In the genomic region with DNA sequence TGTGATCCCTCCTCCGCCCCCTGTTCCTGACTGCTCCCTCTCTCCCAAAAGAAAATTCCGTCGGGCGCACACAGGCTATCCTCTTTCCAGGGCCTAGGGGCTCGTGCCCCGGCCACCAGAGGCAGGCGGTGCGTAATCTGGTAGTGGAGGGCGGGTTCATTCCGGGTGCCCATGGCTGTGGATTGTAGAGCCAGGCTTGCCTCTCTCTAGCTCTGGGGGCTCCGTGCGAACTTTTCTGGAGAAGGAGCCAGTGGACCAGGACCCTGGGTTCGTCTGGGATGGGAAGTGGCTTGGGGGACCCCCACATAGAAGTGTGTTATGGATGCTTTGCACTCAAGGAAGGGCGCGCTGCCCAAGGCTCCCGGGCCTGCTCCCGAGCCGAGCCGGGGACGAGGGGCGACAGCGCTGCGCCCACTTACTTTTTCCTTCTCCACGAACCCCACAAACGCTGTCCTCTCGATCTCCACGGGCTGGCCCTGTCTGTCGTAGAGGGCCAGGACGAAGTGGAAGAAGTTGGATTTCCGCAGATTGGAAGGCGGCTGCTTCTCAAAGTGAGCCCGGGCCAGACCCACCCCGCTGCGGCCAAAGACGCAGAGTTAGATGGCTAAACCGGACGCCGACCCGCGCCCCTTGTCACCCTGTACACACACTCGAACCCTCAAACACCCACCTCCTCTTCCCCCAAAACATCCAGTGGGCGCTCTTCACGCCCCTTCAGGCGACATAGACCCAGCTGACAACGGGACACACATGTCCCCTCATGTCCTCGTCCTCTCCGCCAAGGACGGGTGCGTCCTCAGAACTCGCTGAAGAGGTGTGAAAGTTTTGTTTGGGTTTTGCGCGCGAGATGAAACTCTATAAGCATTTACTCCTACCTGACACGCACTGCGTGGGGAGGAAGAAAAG, we compare ENCODE assay signal across 9 cellular contexts. TPM values are rescaled to one million over a fixed set of nuclear protein-coding genes. Genes with fewer than 3 reads are reported as not detected.
DNase-seq lines count a peak whose midpoint lies in the region; ATAC-seq, FAIRE-seq and TF ChIP-seq lines count a peak whose summit lies in the region.
"Had no signal": no experiment of that assay in that cellular context is flagged by ENCODE, and none has a peak within 500 bp of the region (broad histone marks: within the 10 kb centered on the region; RNA-seq: fewer than 3 reads in every experiment).

No MANE protein-coding gene starts in this region.

- H3K4me3 ChIP-seq in GM12878, result peak overlapping the region; percentile 88
- peak overlapping the region in 1 of 2 experiments; percentile 98 for H3K4me3 ChIP-seq in mesenchymal stem cell (ENCODE audit: insufficient read depth in 1 of 2, low read depth in 1 of 2, low read length in 2 of 2)
- peak overlapping the region; percentile 42 to 75 (median 56) for H3K4me3 ChIP-seq in tibial nerve

- peaks cover 72% of the 10 kb centered on the region for H3K79me2 ChIP-seq in GM12878 (ENCODE audit: control insufficient read depth, insufficient read depth, low read length)

- TF ChIP-seq CTCF in GM12878 (IDR thresholded peaks at IDR 0.05 in 2 of 3, conservative IDR thresholded peaks at IDR 0.05 in 1 of 3; ENCODE audit: control insufficient read depth in 2 of 3, extremely low read depth in 1 of 3, insufficient read depth in 1 of 3, low read depth in 3 of 3, low read length in 3 of 3), result no peak
- TF ChIP-seq CTCF in tibial nerve (IDR thresholded peaks at IDR 0.05), result no peak

- TF ChIP-seq POLR2A in GM12878 (IDR thresholded peaks at IDR 0.05; ENCODE audit: low read depth, low read length) (no peak), tibial nerve (IDR thresholded peaks at IDR 0.05) (no peak)

- peak overlapping the region in 1 of 2 experiments; percentile 76 for H3K18ac ChIP-seq in mesenchymal stem cell (ENCODE audit: low read depth in 1 of 2, low read length in 2 of 2)

- no peaks in the 10 kb centered on the region for H4K20me1 ChIP-seq in GM12878 (ENCODE audit: control insufficient read depth, insufficient read depth)

- H3K4me1 Mint-ChIP-seq in activated T-cell treated with anti-CD3 and anti-CD28 coated beads, Interleukin-2, amount 50 U/mL, for 4 hours (ENCODE audit: low read depth), result peaks cover 46% of the 10 kb centered on the region
- peaks cover 39% of the 10 kb centered on the region for H3K4me1 Mint-ChIP-seq in activated CD4-positive, alpha-beta memory T cell treated with anti-CD3 and anti-CD28 coated beads, Interleukin-2, amount 10 ng/mL, durations not matched to agents 7 days and 5 days

- H3K23ac ChIP-seq in mesenchymal stem cell (ENCODE audit: low read length in 2 of 2), result peak overlapping the region; percentile 69 to 92

- peak overlapping the region in 1 of 2 experiments; percentile 37 for H2BK12ac ChIP-seq in mesenchymal stem cell (ENCODE audit: low read length in 2 of 2)

- peak overlapping the region; percentile 57 for H4K8ac ChIP-seq in mesenchymal stem cell (ENCODE audit: low read length)

- H3K27me3 ChIP-seq in GM12878 (replicated peaks in 1 of 2; ENCODE audit: control insufficient read depth in 2 of 2, insufficient read depth in 2 of 2, low read length in 1 of 2) (no peaks in the 10 kb centered on the region), mesenchymal stem cell (ENCODE audit: control insufficient read depth in 1 of 2, insufficient read depth in 1 of 2, low read length in 2 of 2) (peaks cover 0 to 45% of the 10 kb centered on the region in 2 experiments), tibial nerve (peaks cover 0 to 43% of the 10 kb centered on the region in 2 donors)

- H2BK5ac ChIP-seq in mesenchymal stem cell (ENCODE audit: low read depth, low read length, poor library complexity, severe bottlenecking), result no peak overlapping the region

- no TSS peak for BruUV-seq in GM12878 (replicated peaks; lab: Mats Ljungman, UMichigan)

- H3K36me3 Mint-ChIP-seq in activated T-cell treated with anti-CD3 and anti-CD28 coated beads, Interleukin-2, amount 50 U/mL, for 4 hours (ENCODE audit: insufficient read depth), result no peaks in the 10 kb centered on the region
- H3K36me3 Mint-ChIP-seq in activated CD4-positive, alpha-beta memory T cell treated with anti-CD3 and anti-CD28 coated beads, Interleukin-2, amount 10 ng/mL, durations not matched to agents 7 days and 5 days (ENCODE audit: low read depth), result no peaks in the 10 kb centered on the region

- no peak overlapping the region for H2AK5ac ChIP-seq in mesenchymal stem cell (ENCODE audit: low read length, severe bottlenecking)

- peak overlapping the region; percentile 30 for H4K91ac ChIP-seq in mesenchymal stem cell (ENCODE audit: low read length)

- peak overlapping the region; percentile 12 for H2BK15ac ChIP-seq in mesenchymal stem cell (ENCODE audit: low read depth, poor library complexity, severe bottlenecking)

- H3K14ac ChIP-seq in mesenchymal stem cell (ENCODE audit: low read length in 2 of 2), result no peak overlapping the region

- H3K9me3 Mint-ChIP-seq in activated T-cell treated with anti-CD3 and anti-CD28 coated beads, Interleukin-2, amount 50 U/mL, for 4 hours, result no peaks in the 10 kb centered on the region
- no peaks in the 10 kb centered on the region for H3K9me3 Mint-ChIP-seq in activated CD4-positive, alpha-beta memory T cell treated with anti-CD3 and anti-CD28 coated beads, Interleukin-2, amount 10 ng/mL, durations not matched to agents 7 days and 5 days

- in situ Hi-C loops in GM12878 (cut with MboI), result loop anchor here (5.0 kb wide), 1 partner anchor 140 kb away; no protein-coding TSS in a partner anchor

- H3K4me1 ChIP-seq in GM12878 (ENCODE audit: control insufficient read depth, insufficient read depth, low read length) (peaks cover 5% of the 10 kb centered on the region; the same call in 1 of the 2 replicates), mesenchymal stem cell (ENCODE audit: control insufficient read depth, insufficient read depth, low read depth, low read length) (peaks cover 20% of the 10 kb centered on the region), tibial nerve (peaks cover 0 to 45% (median 0%) of the 10 kb centered on the region in 4 donors)

- no peak for FAIRE-seq in GM12878 (lab: Jason Lieb, UNC)
- FAIRE-seq: colon had no signal

- H3K36me3 ChIP-seq in GM12878 (ENCODE audit: control insufficient read depth in 2 of 2, insufficient read depth in 2 of 2, low read length in 1 of 2), result no peaks in the 10 kb centered on the region
- H3K36me3 ChIP-seq in mesenchymal stem cell (ENCODE audit: control insufficient read depth in 1 of 2, insufficient read depth in 2 of 2, low read depth in 1 of 2, low read length in 2 of 2), result peaks cover 0 to 16% of the 10 kb centered on the region in 2 experiments
- H3K36me3 ChIP-seq in tibial nerve, result no peaks in the 10 kb centered on the region

- H3K27ac ChIP-seq in GM12878 (ENCODE audit: control insufficient read depth, insufficient read depth), result peak overlapping the region; percentile 76
- H3K27ac ChIP-seq in mesenchymal stem cell (ENCODE audit: low read length, poor library complexity, severe bottlenecking), result no peak overlapping the region
- peak overlapping the region; percentile 64 to 93 (median 85) for H3K27ac ChIP-seq in tibial nerve

- H3K4me2 ChIP-seq in GM12878 (ENCODE audit: control insufficient read depth, insufficient read depth), result peak overlapping the region; percentile 69
- no peak overlapping the region for H3K4me2 ChIP-seq in mesenchymal stem cell (ENCODE audit: low read length, poor library complexity, severe bottlenecking)

- no peak for DNase-seq in activated T-cell treated with anti-CD3 and anti-CD28 coated beads, Interleukin-2, amount 50 U/mL, for 4 hours
- no peak for DNase-seq in activated T-cell treated with anti-CD3 and anti-CD28 coated beads, Interleukin-2, amount 50 U/mL, for 1 hour
- DNase-seq in GM12878 (ENCODE audit: low read depth, low spot score) (no peak), mesenchymal stem cell (no peak), tibial nerve (ENCODE audit: low spot score in 2 of 2) (no peak)
- no peak for DNase-seq in effector CD4-positive, alpha-beta T cell
- no peak for DNase-seq in activated CD4-positive, alpha-beta memory T cell treated with anti-CD3 and anti-CD28 coated beads, Interleukin-2, amount 10 ng/mL, durations not matched to agents 7 days and 5 days

- POLR2A ChIA-PET in GM12878 (lab: Charles Lee), result interaction anchor here (0.7 to 3.8 kb wide), 4 partner anchors 144 to 1236 kb away, joined by 3 to 18 read pairs (median 4); no protein-coding TSS in a partner anchor
- POLR2A ChIA-PET in activated CD4-positive, alpha-beta memory T cell treated with anti-CD3 and anti-CD28 coated beads, Interleukin-2, amount 10 ng/mL, durations not matched to agents 7 days and 5 days (lab: Charles Lee), result no interaction called here

- no peak overlapping the region for H3K27ac Mint-ChIP-seq in activated CD4-positive, alpha-beta memory T cell treated with anti-CD3 and anti-CD28 coated beads, Interleukin-2, amount 10 ng/mL, durations not matched to agents 7 days and 5 days

- no peaks in the 10 kb centered on the region for H3K79me1 ChIP-seq in mesenchymal stem cell (replicated peaks; ENCODE audit: low read length, poor library complexity, severe bottlenecking)

- H2BK120ac ChIP-seq in mesenchymal stem cell (ENCODE audit: low read depth, low read length), result no peak overlapping the region

- H3K9me3 ChIP-seq in GM12878 (replicated peaks; ENCODE audit: control insufficient read depth, insufficient read depth, low read length) (no peaks in the 10 kb centered on the region), mesenchymal stem cell (ENCODE audit: control insufficient read depth, low read length) (no peaks in the 10 kb centered on the region), tibial nerve (no peaks in the 10 kb centered on the region)

- TF ChIP-seq EP300 in GM12878 (IDR thresholded peaks at IDR 0.05; ENCODE audit: borderline replicate concordance in 1 of 2, control insufficient read depth in 1 of 2, low read depth in 2 of 2, low read length in 2 of 2) (no peak), tibial nerve (IDR thresholded peaks at IDR 0.05) (no peak)

- peak overlapping the region; percentile 86 for H3K4me3 Mint-ChIP-seq in activated T-cell treated with anti-CD3 and anti-CD28 coated beads, Interleukin-2, amount 50 U/mL, for 4 hours
- H3K4me3 Mint-ChIP-seq in activated CD4-positive, alpha-beta memory T cell treated with anti-CD3 and anti-CD28 coated beads, Interleukin-2, amount 10 ng/mL, durations not matched to agents 7 days and 5 days, result no peak overlapping the region

- SMC1A ChIA-PET in GM12878 (lab: Charles Lee; ENCODE audit: uncharacterized antibody, unreplicated experiment), result interaction anchor here (0.6 to 5.0 kb wide), 8 partner anchors 39 to 322 kb away, joined by 3 to 21 read pairs (median 5); no protein-coding TSS in a partner anchor

- H3K4ac ChIP-seq in mesenchymal stem cell (ENCODE audit: low read depth in 1 of 2, low read length in 2 of 2), result peak overlapping the region in 1 of 2 experiments; percentile 51

- intact Hi-C loops in GM12878 (cut with micrococcal nuclease; ENCODE audit: unreplicated experiment), result loop anchor here (2.0 to 5.0 kb wide), 3 partner anchors 46 to 320 kb away; no protein-coding TSS in a partner anchor

- H3K27me3 Mint-ChIP-seq in activated T-cell treated with anti-CD3 and anti-CD28 coated beads, Interleukin-2, amount 50 U/mL, for 4 hours (ENCODE audit: low read depth), result peaks cover 59% of the 10 kb centered on the region
- H3K27me3 Mint-ChIP-seq in activated CD4-positive, alpha-beta memory T cell treated with anti-CD3 and anti-CD28 coated beads, Interleukin-2, amount 10 ng/mL, durations not matched to agents 7 days and 5 days, result peaks cover 65% of the 10 kb centered on the region

- no peak for ATAC-seq in activated T-cell treated with anti-CD3 and anti-CD28 coated beads, Interleukin-2, amount 50 U/mL, for 4 hours
- ATAC-seq in GM12878 (0 out of 3 replicates have a peak, but pooled peaks have one; percentile 0), HG03025 (IDR thresholded peaks at IDR 0.05; ENCODE audit: low FRiP score, unreplicated experiment) (no peak)

- RAD21 ChIA-PET in GM12878 (lab: Charles Lee; ENCODE audit: unreplicated experiment), result interaction anchor here (0.9 to 10.0 kb wide), 9 partner anchors 44 to 221 kb away, joined by 3 to 131 read pairs (median 4); no protein-coding TSS in a partner anchor

- TF ChIP-seq RAD21 in GM12878 (IDR thresholded peaks at IDR 0.05; ENCODE audit: insufficient read depth, low read depth, low read length), result no peak

- 2% methylated on average over 53 of the region's 55 CpGs for WGBS in GM12878 (ENCODE audit: insufficient coverage, insufficient replicate concordance, low lambda C conversion rate, missing lambda C conversion rate)
- 35% methylated on average over 35 of the region's 55 CpGs for WGBS in mesenchymal stem cell
- WGBS in tibial nerve, 2 donors, result 18 to 21% methylated on average over 52 to 55 of the region's 55 CpGs

- peak overlapping the region; percentile 75 for H3K9ac ChIP-seq in GM12878 (ENCODE audit: control insufficient read depth, insufficient read depth, low read length)
- peak overlapping the region; percentile 98 for H3K9ac ChIP-seq in mesenchymal stem cell (ENCODE audit: low read length)

- CTCF ChIA-PET in GM12878 (lab: Yijun Ruan, JAX), result no interaction called here
- CTCF ChIA-PET in activated CD4-positive, alpha-beta memory T cell treated with anti-CD3 and anti-CD28 coated beads, Interleukin-2, amount 10 ng/mL, durations not matched to agents 7 days and 5 days (lab: Charles Lee), result no interaction called here

- H2AFZ ChIP-seq in GM12878 (ENCODE audit: control insufficient read depth, low read depth, low read length), result no peak overlapping the region
- H2AFZ ChIP-seq in mesenchymal stem cell (ENCODE audit: low read depth, low read length), result no peak overlapping the region

RNA-seq across cellular contexts. Expression of a gene that starts 2.9 kb away (rescaled TPM):
- under 1 TPM; 0.20 to 0.92 (median 0.37) TPM for total RNA-seq in activated T-cell treated with anti-CD3 and anti-CD28 coated beads, Interleukin-2, amount 50 U/mL, for 4 hours
- 128 and 147 TPM in 2 replicates for total RNA-seq in GM12878 (2013; cell fraction: nucleolus; rRNA removed)
- total RNA-seq in GM12878 (2014; rRNA removed) (4.2 and 4.8 TPM in 2 replicates), GM12878 (2014; rRNA removed; fragmentation: Illumina TruSeq; extraction: Trizol) (6.5 TPM in 2 replicates), GM12878 (2021) (18.6 and 19.0 TPM in 2 replicates), tibial nerve (10 to 100 TPM; 47.4 to 76.5 (median 53.9) TPM)
- polyA plus RNA-seq in GM12878 (2011; ENCODE audit: low read depth), result 2.0 TPM
- polyA plus RNA-seq in GM12878 (2011; rRNA removed) (14.3 and 23.8 TPM in 2 replicates), GM12878 (2014; fragmentation: Illumina TruSeq; extraction: Trizol) (6.1 and 6.5 TPM in 2 replicates), GM12878 (2014; fragmentation: Nextera tagmentation; extraction: Ambion mirVana) (1 to 10 TPM; 5.6 to 7.5 TPM), GM12878 (2014; rRNA removed) (3.3 and 3.5 TPM in 2 replicates), GM12878 (2016; fragmentation: Nextera tagmentation; extraction: Ambion mirVana) (10 to 100 TPM; 10.2 to 16.0 TPM)
- polyA plus RNA-seq in GM12878 (2011; cell fraction: cytosol; rRNA removed), result 13.7 and 18.6 TPM in 2 replicates
- 32.5 and 40.8 TPM in 2 replicates for polyA plus RNA-seq in GM12878 (2011; cell fraction: nucleus; rRNA removed)
- 5.2 and 5.7 TPM in 2 replicates for polyA plus RNA-seq in GM12878 (2012)
- 90.8 and 96.0 TPM in 2 replicates for polyA minus RNA-seq in GM12878 (2011; rRNA and poly(A)+ RNA removed)
- polyA minus RNA-seq in GM12878 (2011; cell fraction: cytosol; rRNA and poly(A)+ RNA removed), result 18.4 and 27.9 TPM in 2 replicates
- polyA minus RNA-seq in GM12878 (2011; cell fraction: nucleus; rRNA and poly(A)+ RNA removed), result 54.5 and 82.3 TPM in 2 replicates
- 2.7 TPM for polyA plus RNA-seq in mesenchymal stem cell (2013, experiment 1 of 2)
- polyA plus RNA-seq in mesenchymal stem cell (2013, experiment 2 of 2), result 2.5 TPM
- total RNA-seq in activated CD4-positive, alpha-beta memory T cell treated with anti-CD3 and anti-CD28 coated beads, Interleukin-2, amount 10 ng/mL, durations not matched to agents 7 days and 5 days, result under 1 TPM in 1 of 2 experiments, not detected in 1; 0.23 TPM
